8 cellular contexts compared by ENCODE assay signal in genomic region chr6:44431118-44431725, GRCh38. TPM values are rescaled to one million over a fixed set of nuclear protein-coding genes. Genes with fewer than 3 reads are reported as not detected.
A peak's percentile ranks its signal among the peaks of the same experiment; 100 is the strongest.
DNase-seq lines count a peak whose midpoint lies in the region; ATAC-seq and TF ChIP-seq lines count a peak whose summit lies in the region.

No MANE protein-coding gene starts in this region.

- WGBS in right cardiac atrium = 99% methylated on average over 1 of the region's 1 CpG
- WGBS in smooth muscle cell (ENCODE audit: low lambda C conversion rate) = 94% methylated on average over 1 of the region's 1 CpG

- DNase-seq in NCI-H1417 (lab: John Stamatoyannopoulos, UW) = peak; percentile 3 to 63 (median 21)
- DNase-seq in NCI-H1417 treated with DMSO at 0.1 percent for 48 hours (lab: John Stamatoyannopoulos, UW) = no peak
- DNase-seq in adipocyte (ENCODE audit: low read depth) = peak; percentile 84
- peak in 1 of 3 donors; percentile 44 for DNase-seq in right cardiac atrium
- no peak for DNase-seq in smooth muscle cell (lab: John Stamatoyannopoulos, UW; ENCODE audit: unreplicated experiment)
- no peak for DNase-seq in occipital lobe (lab: John Stamatoyannopoulos, UW)

- no peak overlapping the region for H3K27ac ChIP-seq in OCI-LY1 (ENCODE audit: low read depth, low read length, poor library complexity, severe bottlenecking)
- no peak overlapping the region for H3K27ac ChIP-seq in right cardiac atrium (ENCODE audit: low read length)
- no peak overlapping the region for H3K27ac ChIP-seq in smooth muscle cell (ENCODE audit: low read depth)

- H3K4me1 ChIP-seq in OCI-LY1 (ENCODE audit: insufficient read depth, low read length, severe bottlenecking) (peaks cover 4% of the 10 kb centered on the region), adipocyte (ENCODE audit: control insufficient read depth, insufficient read depth, low read length) (peaks cover 14% of the 10 kb centered on the region), right cardiac atrium (ENCODE audit: control insufficient read depth, insufficient read depth, low read length) (no peaks in the 10 kb centered on the region), smooth muscle cell (ENCODE audit: low read depth) (no peaks in the 10 kb centered on the region)

- H4K20me1 ChIP-seq in OCI-LY1 (ENCODE audit: insufficient read depth, low read length) (0 out of 2 replicates have a peak, but pooled peaks cover 3% of the 10 kb centered on the region), smooth muscle cell (ENCODE audit: low read depth) (peaks cover 18% of the 10 kb centered on the region)

- H3K4me2 ChIP-seq in OCI-LY1 (ENCODE audit: low read length) (no peak overlapping the region), smooth muscle cell (no peak overlapping the region)

- TF ChIP-seq CTCF in OCI-LY1 (IDR thresholded peaks at IDR 0.05; ENCODE audit: low read length) (peak; percentile 71), smooth muscle cell (IDR thresholded peaks at IDR 0.05; ENCODE audit: borderline replicate concordance, insufficient read depth, poor library complexity, severe bottlenecking) (peak; percentile 74)

- H3K36me3 ChIP-seq in OCI-LY1 (ENCODE audit: insufficient read depth, low read length) = peaks cover 87% of the 10 kb centered on the region
- H3K36me3 ChIP-seq in adipocyte (ENCODE audit: control insufficient read depth, insufficient read depth, low read length, severe bottlenecking) = peaks cover 23% of the 10 kb centered on the region
- peaks cover 15% of the 10 kb centered on the region for H3K36me3 ChIP-seq in smooth muscle cell (ENCODE audit: low read depth)

- ATAC-seq in HG02763 (IDR thresholded peaks at IDR 0.05; ENCODE audit: unreplicated experiment) = peak; percentile 44
- ATAC-seq in right cardiac atrium = peak; percentile 68 to 72

- H3K27me3 ChIP-seq in OCI-LY1 (ENCODE audit: insufficient read depth, low read length) (no peaks in the 10 kb centered on the region), adipocyte (replicated peaks; ENCODE audit: control insufficient read depth, insufficient read depth, low read length) (no peaks in the 10 kb centered on the region), right cardiac atrium (ENCODE audit: control insufficient read depth, insufficient read depth) (no peaks in the 10 kb centered on the region), smooth muscle cell (ENCODE audit: low read depth) (no peaks in the 10 kb centered on the region)

- no peaks in the 10 kb centered on the region for H3K9me3 ChIP-seq in OCI-LY1 (ENCODE audit: low read length)
- no peaks in the 10 kb centered on the region for H3K9me3 ChIP-seq in adipocyte (ENCODE audit: control insufficient read depth, low read length)
- H3K9me3 ChIP-seq in right cardiac atrium (ENCODE audit: control insufficient read depth, low read length) = no peaks in the 10 kb centered on the region
- H3K9me3 ChIP-seq in smooth muscle cell (replicated peaks; ENCODE audit: low read depth) = no peaks in the 10 kb centered on the region

- no peaks in the 10 kb centered on the region for H3F3A ChIP-seq in OCI-LY1 (ENCODE audit: insufficient read depth, low read length)
- H3F3A ChIP-seq in smooth muscle cell (ENCODE audit: low read depth) = peaks cover 5% of the 10 kb centered on the region

- H3K9ac ChIP-seq in OCI-LY1 (ENCODE audit: low read length) (no peak overlapping the region), adipocyte (ENCODE audit: low read length) (peak overlapping the region; percentile 53), smooth muscle cell (ENCODE audit: low read depth) (no peak overlapping the region)

- H3K9me2 ChIP-seq in OCI-LY1 (ENCODE audit: low read depth, low read length) = no peaks in the 10 kb centered on the region

- intact Hi-C loops in right cardiac atrium (cut with DNase I) = no loop called here

- H3K79me2 ChIP-seq in OCI-LY1 (ENCODE audit: insufficient read depth, low read length) (no peaks in the 10 kb centered on the region; the same call in 1 of the 2 replicates), smooth muscle cell (ENCODE audit: low read depth) (peaks cover 15% of the 10 kb centered on the region)

- H3K4me3 ChIP-seq in OCI-LY1 (ENCODE audit: low read depth, low read length, poor library complexity, severe bottlenecking) (no peak overlapping the region), adipocyte (ENCODE audit: low read length) (no peak overlapping the region), right cardiac atrium (ENCODE audit: low read length) (no peak overlapping the region), smooth muscle cell (no peak overlapping the region)

- H2AFZ ChIP-seq in OCI-LY1 (ENCODE audit: low read length) (no peak overlapping the region), smooth muscle cell (ENCODE audit: low read depth) (no peak overlapping the region)

RNA-seq across cellular contexts. Expression of gene CDC5L, which starts 43.7 kb away (rescaled TPM):
- total RNA-seq in right cardiac atrium (10 to 100 TPM; 18.1 to 20.2 (median 19.7) TPM), smooth muscle cell (27.5 and 29.7 TPM in 2 replicates), occipital lobe (55.7 TPM)
- polyA plus RNA-seq in right cardiac atrium (9.9 TPM), smooth muscle cell (12.5 and 14.3 TPM in 2 replicates)

Comparison
In these comparisons a context has a peak if more than half of its experiments do, and no peak if none do; other contexts are left out.
1. DNase-seq: peak in NCI-H1417 (3 of 3) and adipocyte (single experiment); none in NCI-H1417 treated with DMSO at 0.1 percent for 48 hours (single experiment), smooth muscle cell (single experiment) and occipital lobe (single experiment).